Comparison of ENCODE assay signal across 10 cellular contexts in genomic region chrX:110156167-110156754, GRCh38.
DNase-seq lines count a peak whose midpoint lies in the region; ATAC-seq, FAIRE-seq and TF ChIP-seq lines count a peak whose summit lies in the region.
"Had no signal": no experiment of that assay in that cellular context is flagged by ENCODE, and none has a peak within 500 bp of the region (broad histone marks: within the 10 kb centered on the region; RNA-seq: fewer than 3 reads in every experiment).

No MANE protein-coding gene starts in this region.

- no peak for TF ChIP-seq EP300 in H1 (IDR thresholded peaks at IDR 0.05; ENCODE audit: borderline replicate concordance in 1 of 2, low read depth in 2 of 2, low read length in 2 of 2)

- POLR2A ChIA-PET in H1 (lab: Charles Lee; ENCODE audit: partially characterized antibody), result no interaction called here

- H2AK5ac ChIP-seq in H1 (ENCODE audit: low read depth, low read length), result no peak overlapping the region

- H4K20me1 ChIP-seq in H1 (replicated peaks in 1 of 2; ENCODE audit: control insufficient read depth in 1 of 2, insufficient read depth in 2 of 2, low read length in 2 of 2), result peaks cover 0 to 2% of the 10 kb centered on the region in 2 experiments

- no peak overlapping the region for H4K8ac ChIP-seq in H1 (ENCODE audit: extremely low read depth, insufficient read depth, low read length)

- H3K9ac ChIP-seq in H1 (replicated peaks in 1 of 4; ENCODE audit: extremely low read depth in 1 of 4, low read depth in 3 of 4, low read length in 3 of 4), result no peak overlapping the region

- no peak for TF ChIP-seq RAD21 in H1 (IDR thresholded peaks at IDR 0.05 in 1 of 2, conservative IDR thresholded peaks at IDR 0.05 in 1 of 2; ENCODE audit: low read depth in 2 of 2, low read length in 2 of 2)

- no peak overlapping the region for H3K14ac ChIP-seq in H1 (ENCODE audit: insufficient read length)

- intact Hi-C loops in psoas muscle (cut with DNase I), result loop anchor here in 1 of 2 donors (5.0 kb wide), 1 partner anchor 251 kb away; no protein-coding TSS in a partner anchor

- TF ChIP-seq CTCF in H1 (IDR thresholded peaks at IDR 0.05; ENCODE audit: control extremely low read depth in 1 of 3, insufficient read depth in 1 of 3, low read depth in 1 of 3, low read length in 3 of 3), result peak in 2 of 3 experiments; percentile 2 to 6; a peak in 2 of 4 replicates
- TF ChIP-seq CTCF in psoas muscle (IDR thresholded peaks at IDR 0.05), result peak; percentile 44
- no peak for TF ChIP-seq CTCF in GM13976 (IDR thresholded peaks at IDR 0.05; ENCODE audit: borderline replicate concordance, control extremely low read depth, extremely low read depth, insufficient read depth, missing control alignments)

- H2BK20ac ChIP-seq in H1 (ENCODE audit: low read length), result no peak overlapping the region

- H2BK12ac ChIP-seq in H1 (ENCODE audit: low read depth, low read length), result no peak overlapping the region

- H4K91ac ChIP-seq in H1 (replicated peaks; ENCODE audit: insufficient read length, low read length), result no peak overlapping the region

- no peak for FAIRE-seq in H1 (lab: Jason Lieb, UNC)

- no peak for TF ChIP-seq POLR2A in H1 (IDR thresholded peaks at IDR 0.05; ENCODE audit: control extremely low read depth in 1 of 2, low read depth in 2 of 2, low read length in 2 of 2)

- H3K9me3 ChIP-seq in H1 (ENCODE audit: insufficient read depth in 2 of 2, low read depth in 1 of 2, low read length in 1 of 2) (no peaks in the 10 kb centered on the region), psoas muscle (no peaks in the 10 kb centered on the region)

- no peak overlapping the region for H3K4ac ChIP-seq in H1 (replicated peaks; ENCODE audit: insufficient read length, low read depth, low read length)

- no peak overlapping the region for H3K27ac ChIP-seq in H1 (ENCODE audit: low read depth, low read length)
- H3K27ac ChIP-seq in psoas muscle, result no peak overlapping the region

- H3K4me2 ChIP-seq in H1 (ENCODE audit: insufficient read depth in 1 of 2, low read depth in 2 of 2, low read length in 2 of 2), result no peak overlapping the region

- no peak overlapping the region for H2BK120ac ChIP-seq in H1 (replicated peaks; ENCODE audit: low read depth, low read length)

- no peak overlapping the region for H4K5ac ChIP-seq in H1 (ENCODE audit: insufficient read length, low read depth, low read length)

- H3K27me3 ChIP-seq in H1 (replicated peaks in 1 of 4; ENCODE audit: control insufficient read depth in 3 of 4, extremely low read depth in 1 of 4, insufficient read depth in 3 of 4, low read length in 3 of 4) (no peaks in the 10 kb centered on the region), psoas muscle (ENCODE audit: insufficient read depth in 3 of 3, low read length in 2 of 3) (peaks cover 0 to 19% (median 0%) of the 10 kb centered on the region in 3 donors)

- CTCF ChIA-PET in H1 (lab: Charles Lee; ENCODE audit: partially characterized antibody), result interaction anchor here (0.7 to 34.1 kb wide), 11 partner anchors 10 to 337 kb away, joined by 3 to 742 read pairs (median 4); no protein-coding TSS in a partner anchor

- H2BK15ac ChIP-seq in H1 (ENCODE audit: low read length), result no peak overlapping the region

- no peaks in the 10 kb centered on the region for H3K23me2 ChIP-seq in H1 (ENCODE audit: low read depth, low read length)

- H3K56ac ChIP-seq in H1 (replicated peaks; ENCODE audit: insufficient read length, low read depth, low read length), result no peak overlapping the region

- no peak overlapping the region for H2AFZ ChIP-seq in H1 (ENCODE audit: low read length)

- no peak overlapping the region for H3K18ac ChIP-seq in H1 (ENCODE audit: extremely low read depth, low read length)

- H3K79me2 ChIP-seq in H1 (ENCODE audit: control insufficient read depth in 1 of 2, insufficient read depth in 2 of 2, low read length in 2 of 2), result no peaks in the 10 kb centered on the region

- no peak overlapping the region for H2BK5ac ChIP-seq in H1 (ENCODE audit: low read depth, low read length)

- H3K23ac ChIP-seq in H1 (ENCODE audit: insufficient read length), result no peak overlapping the region

- peaks cover 0 to 6% (median under 1%) of the 10 kb centered on the region in 4 experiments; a peak in 3 of 7 replicates for H3K4me1 ChIP-seq in H1 (replicated peaks in 1 of 4; ENCODE audit: control insufficient read depth in 3 of 4, insufficient read depth in 4 of 4, low read length in 3 of 4)
- H3K4me1 ChIP-seq in psoas muscle, result peaks cover 4% of the 10 kb centered on the region

- H3K79me1 ChIP-seq in H1 (ENCODE audit: low read depth, low read length), result no peaks in the 10 kb centered on the region

- H3K4me3 ChIP-seq in H1 (ENCODE audit: extremely low read depth in 1 of 4, insufficient read depth in 2 of 4, low read depth in 3 of 4, low read length in 4 of 4), result no peak overlapping the region
- H3K4me3 ChIP-seq in psoas muscle, result no peak overlapping the region
- H3K4me3 ChIP-seq: lung had no signal

- in situ Hi-C loops in GM13976 (cut with MboI; ENCODE audit: low sequenced_read_pairs, unreplicated experiment), result loop anchor here (5.0 to 25.0 kb wide), 2 partner anchors 246 to 706 kb away; no protein-coding TSS in a partner anchor

- peak; percentile 27 for DNase-seq in NCI-H1105 treated with DMSO at 0.1 percent for 48 hours (lab: John Stamatoyannopoulos, UW)
- DNase-seq in NCI-H1105 (lab: John Stamatoyannopoulos, UW), result no peak
- peak; percentile 18 for DNase-seq in NCI-H1694 treated with DMSO at 0.1 percent for 48 hours (lab: John Stamatoyannopoulos, UW)
- no peak for DNase-seq in H1 (ENCODE audit: low read depth in 1 of 2, low spot score in 2 of 2)
- DNase-seq in psoas muscle, result no peak
- DNase-seq in GM13976 (ENCODE audit: low spot score), result no peak
- no peak for DNase-seq in H4 (ENCODE audit: low spot score)
- no peak for DNase-seq in activated naive CD4-positive, alpha-beta T cell treated with anti-CD3 and anti-CD28 coated beads, Interleukin-2, amount 50 U/mL, for 16 hours
- DNase-seq: T1000 had no signal

- WGBS in H1 (ENCODE audit: extremely low coverage in 1 of 2, insufficient coverage in 1 of 2, insufficient read length in 1 of 2, insufficient replicate concordance in 2 of 2, low coverage in 1 of 2, low lambda C conversion rate in 2 of 2, missing lambda C conversion rate in 1 of 2), 2 experiments, result 76% methylated on average over 6 of the region's 6 CpGs; no CpG with 5 or more reads in 1 of the 2 experiments
- 61 to 92% (median 87%) methylated on average over 6 of the region's 6 CpGs for WGBS in psoas muscle, 3 donors

- H3K36me3 ChIP-seq in H1 (ENCODE audit: control insufficient read depth in 2 of 4, insufficient read depth in 4 of 4, low read length in 3 of 4) (no peaks in the 10 kb centered on the region), psoas muscle (ENCODE audit: insufficient read depth in 1 of 2, low read depth in 1 of 2) (no peaks in the 10 kb centered on the region)

- no peak for ATAC-seq in psoas muscle

TF ChIP-seq in H1, 55 proteins besides CTCF, POLR2A, EP300 and RAD21:
- TF ChIP-seq KDM1A (IDR thresholded peaks at IDR 0.05; ENCODE audit: borderline replicate concordance, low read length), result no peak
- no peak for TF ChIP-seq SIRT6 (IDR thresholded peaks at IDR 0.05; ENCODE audit: low read length)
- TF ChIP-seq YY1 (IDR thresholded peaks at IDR 0.05; ENCODE audit: low read depth, low read length), result no peak
- no peak for TF ChIP-seq SAP30 (IDR thresholded peaks at IDR 0.05; ENCODE audit: insufficient read depth, insufficient replicate concordance, low read length)
- TF ChIP-seq SUZ12 (IDR thresholded peaks at IDR 0.05; ENCODE audit: low read length), result no peak
- TF ChIP-seq RNF2 (IDR thresholded peaks at IDR 0.05; ENCODE audit: borderline replicate concordance, low read depth, low read length, missing control alignments, poor library complexity, severe bottlenecking), result no peak
- no peak for TF ChIP-seq SIX5 (IDR thresholded peaks at IDR 0.05; ENCODE audit: low read depth, low read length)
- no peak for TF ChIP-seq HDAC6 (IDR thresholded peaks at IDR 0.05; ENCODE audit: low read depth, low read length)
- no peak for TF ChIP-seq FOSL1 (IDR thresholded peaks at IDR 0.05; ENCODE audit: insufficient read depth, low read depth, low read length)
- TF ChIP-seq MAX (IDR thresholded peaks at IDR 0.05), result no peak
- TF ChIP-seq BRCA1 (IDR thresholded peaks at IDR 0.05; ENCODE audit: low read depth, low read length), result no peak
- TF ChIP-seq CHD2 (IDR thresholded peaks at IDR 0.05; ENCODE audit: low read length), result no peak
- TF ChIP-seq TAF7 (optimal IDR thresholded peaks at IDR 0.05; ENCODE audit: borderline replicate concordance, low read depth, low read length), result no peak

Comparison
In these comparisons a context has a peak if more than half of its experiments do, and no peak if none do; other contexts are left out.
1. DNase-seq: peak in NCI-H1105 treated with DMSO at 0.1 percent for 48 hours (single experiment) and NCI-H1694 treated with DMSO at 0.1 percent for 48 hours (single experiment); none in NCI-H1105 (single experiment), H1 (0 of 2), psoas muscle (0 of 2), GM13976 (single experiment), H4 (single experiment) and activated naive CD4-positive, alpha-beta T cell treated with anti-CD3 and anti-CD28 coated beads, Interleukin-2, amount 50 U/mL, for 16 hours (single experiment).